In the genomic region with DNA sequence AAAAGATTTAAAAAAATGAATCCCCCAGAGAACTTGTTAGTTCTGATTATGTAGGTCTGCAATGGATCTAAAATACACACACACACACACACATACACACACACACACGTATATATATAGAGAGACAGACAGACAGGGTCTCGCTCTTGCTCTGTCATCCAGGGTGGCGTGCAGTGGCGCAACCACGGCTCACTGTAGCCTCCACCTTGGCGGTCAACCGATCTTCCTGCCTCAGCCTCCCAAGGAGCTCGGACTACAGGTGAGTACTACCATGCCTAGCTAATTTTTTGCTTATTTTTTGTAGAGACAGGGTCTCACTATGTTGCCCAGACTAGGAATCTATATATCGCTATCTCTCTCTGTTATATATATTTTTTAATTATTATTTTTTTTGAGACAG, we compare ENCODE assay signal across 19 cellular contexts. TPM values are rescaled to one million over a fixed set of nuclear protein-coding genes. Genes with fewer than 3 reads are reported as not detected.
DNase-seq lines count a peak whose midpoint lies in the region; ATAC-seq, FAIRE-seq and TF ChIP-seq lines count a peak whose summit lies in the region.
"Had no signal": no experiment of that assay in that cellular context is flagged by ENCODE, and none has a peak within 500 bp of the region (broad histone marks: within the 10 kb centered on the region; RNA-seq: fewer than 3 reads in every experiment).

No MANE protein-coding gene starts in this region.

- H3K79me2 ChIP-seq in H1 (ENCODE audit: control insufficient read depth in 1 of 2, insufficient read depth in 2 of 2, low read length in 2 of 2) (no peaks in the 10 kb centered on the region), OCI-LY7 (ENCODE audit: insufficient read depth, low read depth, low read length) (no peaks in the 10 kb centered on the region), SK-N-SH (ENCODE audit: insufficient read depth) (peaks cover 36% of the 10 kb centered on the region)

- H2AFZ ChIP-seq in H1 (ENCODE audit: low read length) = no peak overlapping the region
- no peak overlapping the region for H2AFZ ChIP-seq in OCI-LY7 (ENCODE audit: low read length)
- H2AFZ ChIP-seq in SK-N-SH (ENCODE audit: low read depth) = no peak overlapping the region

- H3K14ac ChIP-seq in H1 (ENCODE audit: insufficient read length) = no peak overlapping the region

- no peak overlapping the region for H2BK120ac ChIP-seq in H1 (replicated peaks; ENCODE audit: low read depth, low read length)

- H2BK15ac ChIP-seq in H1 (ENCODE audit: low read length) = no peak overlapping the region

- no peak overlapping the region for H2BK12ac ChIP-seq in H1 (ENCODE audit: low read depth, low read length)

- no peaks in the 10 kb centered on the region for H3K23me2 ChIP-seq in H1 (ENCODE audit: low read depth, low read length)

- BruUV-seq in OCI-LY7 (replicated peaks; lab: Mats Ljungman, UMichigan) = no TSS peak

- 90 to 93% methylated on average over 9 of the region's 9 CpGs for WGBS in heart right ventricle, 2 donors
- 96% methylated on average over 9 of the region's 9 CpGs; no CpG with 5 or more reads in 1 of the 2 experiments for WGBS in H1 (ENCODE audit: extremely low coverage in 1 of 2, insufficient coverage in 1 of 2, insufficient read length in 1 of 2, insufficient replicate concordance in 2 of 2, low coverage in 1 of 2, low lambda C conversion rate in 2 of 2, missing lambda C conversion rate in 1 of 2), 2 experiments
- 85% methylated on average over 9 of the region's 9 CpGs for WGBS in prostate gland
- 96% methylated on average over 9 of the region's 9 CpGs for WGBS in SK-N-SH (ENCODE audit: low lambda C conversion rate)

- intact Hi-C loops in heart right ventricle (cut with DNase I) (no loop called here), Right ventricle myocardium inferior (cut with DNase I) (no loop called here), prostate gland (cut with DNase I) (no loop called here), OCI-LY7 (cut with micrococcal nuclease; ENCODE audit: unreplicated experiment) (no loop called here)

- H3K36me3 ChIP-seq in heart right ventricle (peaks cover 0 to 19% (median 0%) of the 10 kb centered on the region in 9 donors), H1 (ENCODE audit: control insufficient read depth in 2 of 4, insufficient read depth in 4 of 4, low read length in 3 of 4) (peaks cover 0 to 10% (median 6%) of the 10 kb centered on the region in 4 experiments; a peak in 6 of 8 replicates), prostate gland (no peaks in the 10 kb centered on the region), OCI-LY7 (ENCODE audit: insufficient read depth, low read length) (peaks cover 21% of the 10 kb centered on the region), SK-N-SH (replicated peaks in 1 of 2; ENCODE audit: control insufficient read depth in 1 of 2, insufficient read depth in 2 of 2, low read length in 1 of 2) (peaks cover 0 to 41% of the 10 kb centered on the region in 2 experiments)

- no peak overlapping the region for H3K4me2 ChIP-seq in H1 (ENCODE audit: insufficient read depth in 1 of 2, low read depth in 2 of 2, low read length in 2 of 2)
- H3K4me2 ChIP-seq in OCI-LY7 (ENCODE audit: low read length) = no peak overlapping the region
- H3K4me2 ChIP-seq in SK-N-SH = no peak overlapping the region

- H4K5ac ChIP-seq in H1 (ENCODE audit: insufficient read length, low read depth, low read length) = no peak overlapping the region

- H3K4me1 ChIP-seq in heart right ventricle (peaks cover 4 to 75% (median 45%) of the 10 kb centered on the region in 9 donors), H1 (replicated peaks in 1 of 4; ENCODE audit: control insufficient read depth in 3 of 4, insufficient read depth in 4 of 4, low read length in 3 of 4) (peaks cover 0 to 3% (median 1%) of the 10 kb centered on the region in 4 experiments; a peak in 2 of 7 replicates), prostate gland (replicated peaks) (no peaks in the 10 kb centered on the region), OCI-LY7 (ENCODE audit: insufficient read depth, low read length, poor library complexity, severe bottlenecking) (no peaks in the 10 kb centered on the region), SK-N-SH (ENCODE audit: control insufficient read depth in 1 of 2, insufficient read depth in 2 of 2, low read depth in 1 of 2, low read length in 1 of 2) (peaks cover 0 to 12% of the 10 kb centered on the region in 2 experiments; a peak in 1 of 4 replicates)
- H3K4me1 ChIP-seq: Caco-2 had no signal

- no peak overlapping the region for H2AK5ac ChIP-seq in H1 (ENCODE audit: low read depth, low read length)

- TF ChIP-seq RAD21 in H1 (IDR thresholded peaks at IDR 0.05 in 1 of 2, conservative IDR thresholded peaks at IDR 0.05 in 1 of 2; ENCODE audit: low read depth in 2 of 2, low read length in 2 of 2) (no peak), SK-N-SH (IDR thresholded peaks at IDR 0.05; ENCODE audit: low read length) (no peak)

- H3K4me3 ChIP-seq in heart right ventricle (peak overlapping the region in 1 of 10 donors; percentile 18), H1 (ENCODE audit: extremely low read depth in 1 of 4, insufficient read depth in 2 of 4, low read depth in 3 of 4, low read length in 4 of 4) (no peak overlapping the region), prostate gland (peak overlapping the region in 1 of 2 donors; percentile 6), OCI-LY7 (ENCODE audit: low read depth, low read length, poor library complexity, severe bottlenecking) (no peak overlapping the region), SK-N-SH (ENCODE audit: low read depth in 2 of 2, low read length in 1 of 2) (no peak overlapping the region)

- no peaks in the 10 kb centered on the region for H3K9me3 ChIP-seq in heart right ventricle
- no peaks in the 10 kb centered on the region for H3K9me3 ChIP-seq in H1 (ENCODE audit: insufficient read depth in 2 of 2, low read depth in 1 of 2, low read length in 1 of 2)
- H3K9me3 ChIP-seq in prostate gland = no peaks in the 10 kb centered on the region
- H3K9me3 ChIP-seq in OCI-LY7 (ENCODE audit: low read length) = no peaks in the 10 kb centered on the region
- no peaks in the 10 kb centered on the region for H3K9me3 ChIP-seq in SK-N-SH
- H3K9me3 ChIP-seq: Caco-2 had no signal

- no peak overlapping the region for H2BK5ac ChIP-seq in H1 (ENCODE audit: low read depth, low read length)

- DNase-seq in heart right ventricle (no peak), Right ventricle myocardium inferior (ENCODE audit: missing footprints) (no peak), H1 (ENCODE audit: low read depth in 1 of 2, low spot score in 2 of 2) (no peak), prostate gland (ENCODE audit: low spot score) (no peak), OCI-LY7 (ENCODE audit: low spot score) (no peak), Ammon's horn (ENCODE audit: low spot score) (no peak), NCI-H2171 (lab: John Stamatoyannopoulos, UW) (no peak), SK-N-SH (no peak)
- DNase-seq: Caco-2, DMS53, NCI-H1417, NCI-H2029 treated with DMSO at 0.1 percent for 48 hours, NCI-H524, RPMI8226 had no signal

- CTCF ChIA-PET in H1 (lab: Charles Lee; ENCODE audit: partially characterized antibody) = interaction anchor here (0.6 to 3.7 kb wide), 9 partner anchors 17 to 81 kb away, joined by 3 to 22 read pairs (median 4); no protein-coding TSS in a partner anchor
- CTCF ChIA-PET in OCI-LY7 (lab: Charles Lee; ENCODE audit: unreplicated experiment) = interaction anchor here (0.6 kb wide), 1 partner anchor 63 kb away, joined by 3 read pairs; no protein-coding TSS in a partner anchor
- CTCF ChIA-PET in SK-N-SH (lab: Yijun Ruan, JAX) = interaction anchor here (3.0 to 3.8 kb wide), 2 partner anchors 18 to 22 kb away, joined by 12 to 26 read pairs; no protein-coding TSS in a partner anchor

- H3F3A ChIP-seq in SK-N-SH (replicated peaks; ENCODE audit: insufficient read depth) = peaks cover 39% of the 10 kb centered on the region

- H3K9me2 ChIP-seq in OCI-LY7 (ENCODE audit: insufficient read depth, low read length) (no peaks in the 10 kb centered on the region), SK-N-SH (no peaks in the 10 kb centered on the region)

- POLR2A ChIA-PET in H1 (lab: Charles Lee; ENCODE audit: partially characterized antibody) = interaction anchor here (0.5 to 4.0 kb wide), 13 partner anchors 8 to 295 kb away, joined by 3 to 17 read pairs (median 4); no protein-coding TSS in a partner anchor
- POLR2A ChIA-PET in OCI-LY7 (lab: Charles Lee) = interaction anchor here (1.0 kb wide), 1 partner anchor 13 kb away, joined by 5 read pairs; no protein-coding TSS in a partner anchor
- POLR2A ChIA-PET in SK-N-SH (lab: Yijun Ruan, JAX) = no interaction called here

- H3K79me1 ChIP-seq in H1 (ENCODE audit: low read depth, low read length) = no peaks in the 10 kb centered on the region

- TF ChIP-seq CTCF in heart right ventricle (IDR thresholded peaks at IDR 0.05) (no peak), H1 (IDR thresholded peaks at IDR 0.05; ENCODE audit: control extremely low read depth in 1 of 3, insufficient read depth in 1 of 3, low read depth in 1 of 3, low read length in 3 of 3) (no peak), prostate gland (IDR thresholded peaks at IDR 0.05) (no peak), OCI-LY7 (conservative IDR thresholded peaks at IDR 0.05; ENCODE audit: low read length) (no peak), SK-N-SH (IDR thresholded peaks at IDR 0.05) (no peak)

- no peak overlapping the region for H4K91ac ChIP-seq in H1 (replicated peaks; ENCODE audit: insufficient read length, low read length)

- H3K18ac ChIP-seq in H1 (ENCODE audit: extremely low read depth, low read length) = no peak overlapping the region

- TF ChIP-seq EP300 in H1 (IDR thresholded peaks at IDR 0.05; ENCODE audit: borderline replicate concordance in 1 of 2, low read depth in 2 of 2, low read length in 2 of 2) (no peak), SK-N-SH (IDR thresholded peaks at IDR 0.05; ENCODE audit: borderline replicate concordance in 1 of 2, low read depth in 1 of 2, low read length in 1 of 2) (no peak)

- FAIRE-seq in H1 (lab: Jason Lieb, UNC) = no peak

- H2BK20ac ChIP-seq in H1 (ENCODE audit: low read length) = no peak overlapping the region

- H3K27me3 ChIP-seq in heart right ventricle (no peaks in the 10 kb centered on the region), H1 (replicated peaks in 1 of 4; ENCODE audit: control insufficient read depth in 3 of 4, extremely low read depth in 1 of 4, insufficient read depth in 3 of 4, low read length in 3 of 4) (no peaks in the 10 kb centered on the region), prostate gland (replicated peaks; ENCODE audit: insufficient read depth) (no peaks in the 10 kb centered on the region), SK-N-SH (ENCODE audit: insufficient read depth) (no peaks in the 10 kb centered on the region)

- H3K56ac ChIP-seq in H1 (replicated peaks; ENCODE audit: insufficient read length, low read depth, low read length) = no peak overlapping the region

- no peak for TF ChIP-seq POLR2A in H1 (IDR thresholded peaks at IDR 0.05; ENCODE audit: control extremely low read depth in 1 of 2, low read depth in 2 of 2, low read length in 2 of 2)
- TF ChIP-seq POLR2A in prostate gland (IDR thresholded peaks at IDR 0.05) = no peak

- H3K27ac ChIP-seq in heart right ventricle (peak overlapping the region in 8 of 10 donors; percentile 42 to 85 (median 74)), H1 (ENCODE audit: low read depth, low read length) (no peak overlapping the region), prostate gland (peak overlapping the region; percentile 51 to 72), OCI-LY7 (ENCODE audit: low read depth, low read length, poor library complexity, severe bottlenecking) (no peak overlapping the region), SK-N-SH (ENCODE audit: low read depth in 2 of 2, low read length in 1 of 2) (peak overlapping the region in 1 of 2 experiments; percentile 78; a peak in 1 of 4 replicates)

- peaks cover 0 to 6% of the 10 kb centered on the region in 2 experiments for H4K20me1 ChIP-seq in H1 (replicated peaks in 1 of 2; ENCODE audit: control insufficient read depth in 1 of 2, insufficient read depth in 2 of 2, low read length in 2 of 2)
- H4K20me1 ChIP-seq in OCI-LY7 (ENCODE audit: insufficient read depth, low read length) = no peaks in the 10 kb centered on the region
- no peaks in the 10 kb centered on the region for H4K20me1 ChIP-seq in SK-N-SH (ENCODE audit: insufficient read depth)

- no peak overlapping the region for H4K8ac ChIP-seq in H1 (ENCODE audit: extremely low read depth, insufficient read depth, low read length)

- no peak overlapping the region for H3K4ac ChIP-seq in H1 (replicated peaks; ENCODE audit: insufficient read length, low read depth, low read length)

- ATAC-seq in heart right ventricle (no peak), Right ventricle myocardium inferior (no peak)

- H3K9ac ChIP-seq in H1 (replicated peaks in 1 of 4; ENCODE audit: extremely low read depth in 1 of 4, low read depth in 3 of 4, low read length in 3 of 4) (no peak overlapping the region), SK-N-SH (no peak overlapping the region)

- H3K23ac ChIP-seq in H1 (ENCODE audit: insufficient read length) = no peak overlapping the region

RNA-seq across cellular contexts. Expression of a gene that starts 33.4 kb away (rescaled TPM):
- total RNA-seq in heart right ventricle (10 to 100 TPM; 13.9 to 41.5 (median 23.8) TPM), Right ventricle myocardium inferior (21.9 TPM), prostate gland (10 to 100 TPM in 1 of 2 donors, 1 to 10 TPM in 1; 5.3 to 18.3 TPM), OCI-LY7 (2022) (19.5 and 20.6 TPM in 2 replicates)
- polyA plus RNA-seq in heart right ventricle (10 to 100 TPM; 10.9 to 17.0 TPM), H1 (2011; rRNA removed) (22.1 and 29.1 TPM in 2 replicates), SK-N-SH (2012; rRNA removed) (15.2 and 15.6 TPM in 2 replicates)
- 154 and 156 TPM in 2 replicates for total RNA-seq in H1 (2021; fragmentation: NEBNext Ultra II Directional; extraction: Animal tissue kit (Norgen Biotek cat#: 25700))
- polyA plus RNA-seq in H1 (2011; cell fraction: cytosol; rRNA removed) = 38.6 TPM
- 31.1 TPM for polyA plus RNA-seq in H1 (2011; cell fraction: nucleus; rRNA removed)
- 55.4 to 86.8 TPM (median 72.4 TPM) in 4 replicates for polyA plus RNA-seq in H1 (2012, experiment 1 of 2)
- 19.3 TPM for polyA plus RNA-seq in H1 (2012, experiment 2 of 2)
- polyA plus RNA-seq in H1 (2013, experiment 1 of 2) = 77.7 TPM
- polyA plus RNA-seq in H1 (2013, experiment 2 of 2) = 81.2 TPM
- polyA minus RNA-seq in H1 (2011; rRNA and poly(A)+ RNA removed) = 185 and 238 TPM in 2 replicates
- 63.6 TPM for polyA minus RNA-seq in H1 (2011; cell fraction: cytosol; rRNA and poly(A)+ RNA removed)
- polyA minus RNA-seq in H1 (2011; cell fraction: nucleus; rRNA and poly(A)+ RNA removed) = 42.5 TPM
- 14.2 and 21.1 TPM in 2 replicates for total RNA-seq in OCI-LY7 (2014; rRNA removed; shearing (Covaris generic))
- polyA plus RNA-seq in SK-N-SH (2012; cell fraction: cytosol; rRNA removed) = 15.7 and 16.6 TPM in 2 replicates
- 8.5 and 13.7 TPM in 2 replicates for polyA plus RNA-seq in SK-N-SH (2012; cell fraction: nucleus; rRNA removed)
- polyA plus RNA-seq: CD14-positive monocyte had no signal

RNA-seq across cellular contexts. Expression of a gene that starts 37.9 kb away (rescaled TPM):
- total RNA-seq in heart right ventricle = 10 to 100 TPM in 4 of 10 donors, 1 to 10 TPM in 6; 3.2 to 18.3 (median 7.8) TPM
- 10 to 100 TPM in 1 of 2 donors, under 1 TPM in 1; 0.75 to 13.0 TPM for polyA plus RNA-seq in heart right ventricle
- 20.0 TPM for total RNA-seq in Right ventricle myocardium inferior
- 2.8 and 2.9 TPM in 2 replicates for total RNA-seq in H1 (2021; fragmentation: NEBNext Ultra II Directional; extraction: Animal tissue kit (Norgen Biotek cat#: 25700))
- polyA plus RNA-seq in H1 (2011; rRNA removed) = 2.3 and 2.7 TPM in 2 replicates
- polyA plus RNA-seq in H1 (2011; cell fraction: cytosol; rRNA removed) = 2.4 TPM
- 21.8 TPM for polyA plus RNA-seq in H1 (2011; cell fraction: nucleus; rRNA removed)
- polyA plus RNA-seq in H1 (2012, experiment 1 of 2) = 3.5 to 5.7 TPM (median 4.1 TPM) in 4 replicates
- polyA plus RNA-seq in H1 (2012, experiment 2 of 2) = 2.1 TPM
- 1.1 TPM for polyA plus RNA-seq in H1 (2013, experiment 1 of 2)
- polyA plus RNA-seq in H1 (2013, experiment 2 of 2) = 0.92 TPM
- 1.6 and 1.8 TPM in 2 replicates for polyA minus RNA-seq in H1 (2011; rRNA and poly(A)+ RNA removed)
- 2.6 TPM for polyA minus RNA-seq in H1 (2011; cell fraction: cytosol; rRNA and poly(A)+ RNA removed)
- polyA minus RNA-seq in H1 (2011; cell fraction: nucleus; rRNA and poly(A)+ RNA removed) = 3.7 TPM
- total RNA-seq in prostate gland = 1 to 10 TPM in 1 of 2 donors, under 1 TPM in 1; 0.64 to 3.5 TPM
- 2.1 and 3.3 TPM in 2 replicates for total RNA-seq in OCI-LY7 (2014; rRNA removed; shearing (Covaris generic))
- 1.1 and 1.4 TPM in 2 replicates for total RNA-seq in OCI-LY7 (2022)
- polyA plus RNA-seq in SK-N-SH (2012; rRNA removed) = 1.8 and 2.5 TPM in 2 replicates
- polyA plus RNA-seq in SK-N-SH (2012; cell fraction: cytosol; rRNA removed) = 1.2 and 1.3 TPM in 2 replicates
- 6.0 and 9.8 TPM in 2 replicates for polyA plus RNA-seq in SK-N-SH (2012; cell fraction: nucleus; rRNA removed)
- polyA plus RNA-seq: CD14-positive monocyte, IgD-negative memory B cell had no signal

RNA-seq across cellular contexts. Expression of a gene that starts 51.0 kb away (rescaled TPM):
- total RNA-seq in heart right ventricle (10 to 100 TPM in 4 of 10 donors, 1 to 10 TPM in 6; 4.7 to 26.6 (median 8.1) TPM), Right ventricle myocardium inferior (20.4 TPM), prostate gland (not detected), OCI-LY7 (2022) (not detected in 2 replicates)
- polyA plus RNA-seq in heart right ventricle (10 to 100 TPM; 24.3 to 61.9 TPM), H1 (2011; rRNA removed) (not detected in 2 replicates), SK-N-SH (2012; rRNA removed) (not detected in 2 replicates)
- total RNA-seq in H1 (2021; fragmentation: NEBNext Ultra II Directional; extraction: Animal tissue kit (Norgen Biotek cat#: 25700)) = not detected in 2 replicates
- polyA plus RNA-seq in H1 (2011; cell fraction: cytosol; rRNA removed) = not detected
- polyA plus RNA-seq in H1 (2011; cell fraction: nucleus; rRNA removed) = not detected
- not detected in 4 replicates for polyA plus RNA-seq in H1 (2012, experiment 1 of 2)
- not detected for polyA plus RNA-seq in H1 (2012, experiment 2 of 2)
- not detected for polyA plus RNA-seq in H1 (2013, experiment 1 of 2)
- polyA plus RNA-seq in H1 (2013, experiment 2 of 2) = not detected
- not detected in 2 replicates for polyA minus RNA-seq in H1 (2011; rRNA and poly(A)+ RNA removed)
- polyA minus RNA-seq in H1 (2011; cell fraction: cytosol; rRNA and poly(A)+ RNA removed) = not detected
- not detected for polyA minus RNA-seq in H1 (2011; cell fraction: nucleus; rRNA and poly(A)+ RNA removed)
- not detected in 2 replicates for total RNA-seq in OCI-LY7 (2014; rRNA removed; shearing (Covaris generic))
- polyA plus RNA-seq in SK-N-SH (2012; cell fraction: cytosol; rRNA removed) = not detected in 2 replicates
- polyA plus RNA-seq in SK-N-SH (2012; cell fraction: nucleus; rRNA removed) = not detected in 2 replicates
- total RNA-seq: A172, Caco-2, LHCN-M2, SK-MEL-5 had no signal
- polyA plus RNA-seq: CD14-positive monocyte, IgD-negative memory B cell had no signal

Comparison
In these comparisons a context has a peak if more than half of its experiments do, and no peak if none do; other contexts are left out.
1. H3K27ac ChIP-seq: peak in heart right ventricle (8 of 10) and prostate gland (2 of 2); none in H1 (single experiment) and OCI-LY7 (single experiment).